ENCODE assay signal across 1 cellular context in the genomic region with DNA sequence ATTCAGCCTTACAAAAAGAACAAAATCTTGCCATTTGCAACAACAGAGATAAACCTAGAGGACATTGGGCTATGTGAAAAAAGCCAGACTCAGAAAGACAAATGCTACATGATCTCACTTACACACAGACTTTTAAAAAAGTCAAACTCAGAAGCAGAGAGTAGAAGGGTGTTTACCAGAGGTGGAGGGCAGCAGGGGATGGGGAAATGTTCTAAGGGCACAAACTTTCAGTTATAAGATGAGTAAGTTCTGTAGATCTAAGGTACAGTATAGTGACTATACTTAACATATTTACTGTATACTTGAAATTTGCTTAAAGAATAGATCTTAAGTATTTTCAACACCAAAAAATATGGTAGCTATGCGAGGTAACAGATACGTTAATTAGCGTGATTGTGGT.
TF ChIP-seq lines count a peak whose summit lies in the region.

No MANE protein-coding gene starts in this region.

TF ChIP-seq in GM12878, 131 proteins besides CTCF, POLR2A, EP300 and RAD21:
- TF ChIP-seq NR2F1 (conservative IDR thresholded peaks at IDR 0.05) (peak; percentile 59; the same call in 1 of the 2 replicates), SRF (IDR thresholded peaks at IDR 0.05; ENCODE audit: low read depth in 2 of 2, low read length in 2 of 2) (no peak), ZNF274 (IDR thresholded peaks at IDR 0.05; ENCODE audit: insufficient read depth, insufficient read length) (no peak), KAT2A (conservative IDR thresholded peaks at IDR 0.05; ENCODE audit: control insufficient read depth, low read depth, low read length) (no peak), NBN (IDR thresholded peaks at IDR 0.05) (no peak), JUNB (IDR thresholded peaks at IDR 0.05) (peak; percentile 18; the same call in 1 of the 2 replicates), PAX8 (IDR thresholded peaks at IDR 0.05) (no peak), ATF2 (IDR thresholded peaks at IDR 0.05; ENCODE audit: low read length) (no peak), TARDBP (IDR thresholded peaks at IDR 0.05; ENCODE audit: borderline replicate concordance) (no peak), HDGF (IDR thresholded peaks at IDR 0.05) (no peak), CHD2 (IDR thresholded peaks at IDR 0.05; ENCODE audit: borderline replicate concordance, low read depth, low read length) (no peak), NRF1 (conservative IDR thresholded peaks at IDR 0.05; ENCODE audit: low read depth, low read length) (no peak), ZNF24 (IDR thresholded peaks at IDR 0.05) (no peak), RFX5 (IDR thresholded peaks at IDR 0.05; ENCODE audit: low read depth, low read length) (no peak), CREM (IDR thresholded peaks at IDR 0.05; ENCODE audit: low read depth) (no peak), BACH1 (IDR thresholded peaks at IDR 0.05; ENCODE audit: borderline replicate concordance) (no peak), SIX5 (IDR thresholded peaks at IDR 0.05; ENCODE audit: low read depth, low read length, severe bottlenecking) (no peak)
- TF ChIP-seq, protein P1, sequence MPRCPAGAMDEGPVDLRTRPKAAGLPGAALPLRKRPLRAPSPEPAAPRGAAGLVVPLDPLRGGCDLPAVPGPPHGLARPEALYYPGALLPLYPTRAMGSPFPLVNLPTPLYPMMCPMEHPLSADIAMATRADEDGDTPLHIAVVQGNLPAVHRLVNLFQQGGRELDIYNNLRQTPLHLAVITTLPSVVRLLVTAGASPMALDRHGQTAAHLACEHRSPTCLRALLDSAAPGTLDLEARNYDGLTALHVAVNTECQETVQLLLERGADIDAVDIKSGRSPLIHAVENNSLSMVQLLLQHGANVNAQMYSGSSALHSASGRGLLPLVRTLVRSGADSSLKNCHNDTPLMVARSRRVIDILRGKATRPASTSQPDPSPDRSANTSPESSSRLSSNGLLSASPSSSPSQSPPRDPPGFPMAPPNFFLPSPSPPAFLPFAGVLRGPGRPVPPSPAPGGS (IDR thresholded peaks at IDR 0.05; ENCODE audit: borderline replicate concordance, insufficient read depth, low read depth, low read length, poor library complexity, severe bottlenecking) = no peak
